Comparison of ENCODE assay signal across 9 cellular contexts in genomic region chr18:74896390-74896991, GRCh38.
DNase-seq lines count a peak whose midpoint lies in the region; ATAC-seq and TF ChIP-seq lines count a peak whose summit lies in the region.
"Had no signal": no experiment of that assay in that cellular context is flagged by ENCODE, and none has a peak within 500 bp of the region (broad histone marks: within the 10 kb centered on the region; RNA-seq: fewer than 3 reads in every experiment).

No MANE protein-coding gene starts in this region.

- H3K9ac ChIP-seq in PC-3 (ENCODE audit: low read length), result no peak overlapping the region

- POLR2A ChIA-PET in Caco-2 (lab: Charles Lee), result no interaction called here
- POLR2A ChIA-PET in PC-3 (lab: Charles Lee; ENCODE audit: unreplicated experiment), result interaction anchor here (0.6 kb wide), 1 partner anchor 24 kb away, joined by 3 read pairs; no protein-coding TSS in a partner anchor

- H3K4me3 ChIP-seq in Caco-2 (ENCODE audit: low read depth, low read length) (no peak overlapping the region), PC-3 (ENCODE audit: low read length) (no peak overlapping the region), body of pancreas (no peak overlapping the region), suprapubic skin (no peak overlapping the region)

- H3K4me3 Mint-ChIP-seq in Caco-2 (ENCODE audit: unreplicated experiment), result no peak overlapping the region

- no peaks in the 10 kb centered on the region for H3K36me3 Mint-ChIP-seq in Caco-2 (ENCODE audit: insufficient read depth, unreplicated experiment)

- no peaks in the 10 kb centered on the region for H4K20me1 ChIP-seq in PC-3 (ENCODE audit: low read length)

- H3K9me2 ChIP-seq in PC-3 (replicated peaks; ENCODE audit: low read length), result no peaks in the 10 kb centered on the region

- H3K36me3 ChIP-seq in Caco-2 (ENCODE audit: control insufficient read depth, insufficient read depth, low read length) (no peaks in the 10 kb centered on the region), PC-3 (ENCODE audit: low read depth, low read length) (no peaks in the 10 kb centered on the region), body of pancreas (replicated peaks in 1 of 2; ENCODE audit: insufficient read depth in 1 of 2, low read depth in 2 of 2) (no peaks in the 10 kb centered on the region), suprapubic skin (no peaks in the 10 kb centered on the region)

- peaks cover 8% of the 10 kb centered on the region for H3F3A ChIP-seq in PC-3 (ENCODE audit: low read length, unreplicated experiment)

- H3K4me2 ChIP-seq in PC-3 (ENCODE audit: low read length), result no peak overlapping the region

- H3K27me3 Mint-ChIP-seq in Caco-2 (ENCODE audit: insufficient read depth, unreplicated experiment), result no peaks in the 10 kb centered on the region

- BruUV-seq in Caco-2 (replicated peaks; lab: Mats Ljungman, UMichigan) (no TSS peak), PC-3 (replicated peaks; lab: Mats Ljungman, UMichigan) (no TSS peak)

- no peaks in the 10 kb centered on the region for H3K27me3 ChIP-seq in Caco-2 (replicated peaks; ENCODE audit: control insufficient read depth, insufficient read depth, low read length)
- H3K27me3 ChIP-seq in PC-3 (ENCODE audit: low read length), result no peaks in the 10 kb centered on the region
- H3K27me3 ChIP-seq in body of pancreas, result no peaks in the 10 kb centered on the region
- no peaks in the 10 kb centered on the region for H3K27me3 ChIP-seq in suprapubic skin

- TF ChIP-seq POLR2A in body of pancreas (IDR thresholded peaks at IDR 0.05) (no peak), suprapubic skin (IDR thresholded peaks at IDR 0.05) (no peak)

- intact Hi-C loops in Caco-2 (cut with micrococcal nuclease; ENCODE audit: unreplicated experiment), result loop anchor here (5.0 to 10.0 kb wide), 2 partner anchors 66 to 242 kb away; no protein-coding TSS in a partner anchor
- intact Hi-C loops in PC-3 (cut with micrococcal nuclease), result loop anchor here (1.0 to 5.0 kb wide), 9 partner anchors 67 to 581 kb away; partner anchors contain the start of gene TSHZ1
- intact Hi-C loops in body of pancreas (cut with DNase I), result loop anchor here (10.0 kb wide), 1 partner anchor 578 kb away; no protein-coding TSS in a partner anchor

- H2AFZ ChIP-seq in PC-3 (ENCODE audit: low read length), result no peak overlapping the region

- DNase-seq in Caco-2, result peak; percentile 43 to 46
- DNase-seq in PC-3, result peak; percentile 73
- DNase-seq in body of pancreas, result peak; percentile 54 to 62 (median 60)
- DNase-seq in left lobe of liver (ENCODE audit: low spot score), result peak; percentile 67
- DNase-seq in suprapubic skin (ENCODE audit: low spot score in 2 of 2), result no peak
- no peak for DNase-seq in NCI-H187 treated with DMSO at 0.1 percent for 48 hours (lab: John Stamatoyannopoulos, UW)

- ATAC-seq in GM19395 (IDR thresholded peaks at IDR 0.05; ENCODE audit: unreplicated experiment), result peak; percentile 88
- ATAC-seq in HG03571 (IDR thresholded peaks at IDR 0.05; ENCODE audit: unreplicated experiment), result peak; percentile 68
- ATAC-seq in PC-3, result peak; percentile 72
- ATAC-seq in body of pancreas, result peak; percentile 74
- ATAC-seq in left lobe of liver, result peak; percentile 100

- H3K4me1 Mint-ChIP-seq in Caco-2 (ENCODE audit: low read depth, unreplicated experiment), result no peaks in the 10 kb centered on the region

- H3K4me1 ChIP-seq in Caco-2 (no peaks in the 10 kb centered on the region), PC-3 (ENCODE audit: insufficient read depth, low read length) (peaks cover 30% of the 10 kb centered on the region), body of pancreas (no peaks in the 10 kb centered on the region), suprapubic skin (no peaks in the 10 kb centered on the region)

- H3K9me3 Mint-ChIP-seq in Caco-2 (ENCODE audit: unreplicated experiment), result no peaks in the 10 kb centered on the region

- no peaks in the 10 kb centered on the region for H3K79me2 ChIP-seq in PC-3 (ENCODE audit: low read length)

- TF ChIP-seq CTCF in Caco-2 (IDR thresholded peaks at IDR 0.05; ENCODE audit: insufficient read depth in 1 of 2, low read depth in 1 of 2, low read length in 1 of 2, severe bottlenecking in 1 of 2, unreplicated experiment in 1 of 2) (peak; percentile 43 to 58), PC-3 (conservative IDR thresholded peaks at IDR 0.05; ENCODE audit: low read depth, low read length) (peak; percentile 89), body of pancreas (IDR thresholded peaks at IDR 0.05) (peak; percentile 32 to 76 (median 74)), suprapubic skin (IDR thresholded peaks at IDR 0.05) (peak; percentile 8 to 60)

- H3K27ac ChIP-seq in PC-3 (ENCODE audit: low read length) (no peak overlapping the region), body of pancreas (no peak overlapping the region), suprapubic skin (no peak overlapping the region)
- H3K27ac ChIP-seq: HL-60 had no signal

- CTCF ChIA-PET in Caco-2 (lab: Charles Lee), result interaction anchor here (0.6 kb wide), 1 partner anchor 99 kb away, joined by 5 read pairs; no protein-coding TSS in a partner anchor
- CTCF ChIA-PET in PC-3 (lab: Charles Lee), result interaction anchor here (0.6 to 2.8 kb wide), 3 partner anchors 67 to 229 kb away, joined by 3 to 21 read pairs (median 13); no protein-coding TSS in a partner anchor

- TF ChIP-seq EP300 in suprapubic skin (IDR thresholded peaks at IDR 0.05), result no peak

- H3K9me3 ChIP-seq in Caco-2 (no peaks in the 10 kb centered on the region), PC-3 (ENCODE audit: low read length) (no peaks in the 10 kb centered on the region), body of pancreas (no peaks in the 10 kb centered on the region), suprapubic skin (no peaks in the 10 kb centered on the region)

- no peak overlapping the region for H3K27ac Mint-ChIP-seq in Caco-2 (ENCODE audit: unreplicated experiment)

- 13 to 29% methylated on average over 4 of the region's 4 CpGs for WGBS in body of pancreas, 2 donors
- WGBS in suprapubic skin, result 36% methylated on average over 4 of the region's 4 CpGs

Comparison
In these comparisons a context has a peak if more than half of its experiments do, and no peak if none do; other contexts are left out.
1. DNase-seq: peak in Caco-2 (2 of 2), PC-3 (single experiment), body of pancreas (4 of 4) and left lobe of liver (single experiment); none in suprapubic skin (0 of 2) and NCI-H187 treated with DMSO at 0.1 percent for 48 hours (single experiment).
2. CTCF ChIP-seq: peak in every context shown above with its lines; median percentile 89 in PC-3; 74 in body of pancreas; 50 in Caco-2; 34 in suprapubic skin.
3. Peak in every context shown above with its lines, with median percentiles within 50 percentile points of each other: ATAC-seq.